In genomic region chr2:96985630-96986385, GRCh38 we compare ENCODE assay signal across 2 cellular contexts.
TF ChIP-seq lines count a peak whose summit lies in the region.

No MANE protein-coding gene starts in this region.

TF ChIP-seq in K562, 482 proteins besides CTCF, POLR2A, EP300 and RAD21:
- TF ChIP-seq ZNF143 (CRISPR knock-in tag; IDR thresholded peaks at IDR 0.05): no peak
- no peak for TF ChIP-seq ZNF785 (CRISPR knock-in tag; IDR thresholded peaks at IDR 0.05)
- TF ChIP-seq CREBBP (IDR thresholded peaks at IDR 0.05; ENCODE audit: low read depth, low read length): no peak
- no peak for TF ChIP-seq NR2C2 (CRISPR knock-in tag; IDR thresholded peaks at IDR 0.05)
- TF ChIP-seq NR2C2 (tag; IDR thresholded peaks at IDR 0.05): no peak
- no peak for TF ChIP-seq HMBOX1 (IDR thresholded peaks at IDR 0.05)

TF ChIP-seq in HepG2, 621 proteins besides CTCF, POLR2A, EP300 and RAD21:
- TF ChIP-seq ZNF629 (CRISPR knock-in tag; conservative IDR thresholded peaks at IDR 0.05): peak; percentile 54; the same call in 1 of the 2 replicates
- TF ChIP-seq FOXM1 (CRISPR knock-in tag; IDR thresholded peaks at IDR 0.05): no peak
- TF ChIP-seq MAF1 (CRISPR knock-in tag; IDR thresholded peaks at IDR 0.05; ENCODE audit: borderline replicate concordance): no peak
- no peak for TF ChIP-seq ARNT2 (CRISPR knock-in tag; IDR thresholded peaks at IDR 0.05; ENCODE audit: low read depth)
